8 cellular contexts compared by ENCODE assay signal in genomic region chr12:22334696-22335290, GRCh38. TPM values are rescaled to one million over a fixed set of nuclear protein-coding genes. Genes with fewer than 3 reads are reported as not detected.
DNase-seq lines count a peak whose midpoint lies in the region; ATAC-seq and TF ChIP-seq lines count a peak whose summit lies in the region.

Gene ST8SIA1 (minus strand): TSS chr12:22334707. CDS start chr12:22334232, 475 bp downstream.

- H3K9me2 ChIP-seq in GM23248 (ENCODE audit: insufficient read depth): no peaks in the 10 kb centered on the region

- TF ChIP-seq CTCF in Calu3 (IDR thresholded peaks at IDR 0.05; ENCODE audit: unreplicated experiment) (no peak), fibroblast of lung (conservative IDR thresholded peaks at IDR 0.05 in 1 of 2, IDR thresholded peaks at IDR 0.05 in 1 of 2; ENCODE audit: low read depth in 1 of 2, low read length in 2 of 2) (no peak), nephron progenitor cell (IDR thresholded peaks at IDR 0.05) (no peak), tibial artery (IDR thresholded peaks at IDR 0.05) (no peak)

- H2AFZ ChIP-seq in GM23248: peak within 1 kb of the TSS; percentile 78
- peak within 1 kb of the TSS; percentile 78 for H2AFZ ChIP-seq in fibroblast of lung (ENCODE audit: low read length)

- H3K4me1 ChIP-seq in GM23248 (ENCODE audit: insufficient read depth): no peaks in the 10 kb centered on the region
- peaks cover 4% of the 10 kb centered on the region for H3K4me1 ChIP-seq in fibroblast of lung (ENCODE audit: control insufficient read depth, extremely low read depth, insufficient read depth, low read length)
- peaks cover 0 to 17% (median 5%) of the 10 kb centered on the region in 4 donors for H3K4me1 ChIP-seq in tibial artery

- H3K79me2 ChIP-seq in GM23248 (ENCODE audit: insufficient read depth): no peaks in the 10 kb centered on the region
- no peaks in the 10 kb centered on the region for H3K79me2 ChIP-seq in fibroblast of lung (ENCODE audit: control insufficient read depth, insufficient read depth, low read length)

- H3K27me3 Mint-ChIP-seq in Calu3 (ENCODE audit: unreplicated experiment) (peaks cover 11% of the 10 kb centered on the region), nephron progenitor cell (ENCODE audit: low read depth, poor library complexity) (peaks cover 31% of the 10 kb centered on the region)

- H3K4me3 Mint-ChIP-seq in Calu3 (ENCODE audit: low read depth, unreplicated experiment) (peak within 1 kb of the TSS; percentile 74), nephron progenitor cell (peak within 1 kb of the TSS; percentile 91)

- intact Hi-C loops in Calu3 (cut with micrococcal nuclease; ENCODE audit: unreplicated experiment) (loop anchor here (5.0 kb wide), 1 partner anchor 113 kb away; no protein-coding TSS in a partner anchor), tibial artery (cut with DNase I; ENCODE audit: low total_unique reads) (loop anchor here (1.0 to 10.0 kb wide), 4 partner anchors 52 to 252 kb away; no protein-coding TSS in a partner anchor)

- H3F3A ChIP-seq in GM23248 (ENCODE audit: insufficient read depth): peaks cover 4% of the 10 kb centered on the region; the same call in 1 of the 2 replicates

- H3K27me3 ChIP-seq in GM23248 (replicated peaks; ENCODE audit: insufficient read depth) (peaks cover 78% of the 10 kb centered on the region), fibroblast of lung (ENCODE audit: control insufficient read depth, insufficient read depth, low read length) (peaks cover 13% of the 10 kb centered on the region), tibial artery (no peaks in the 10 kb centered on the region)

- H4K20me1 ChIP-seq in GM23248 (ENCODE audit: insufficient read depth) (no peaks in the 10 kb centered on the region), fibroblast of lung (ENCODE audit: control insufficient read depth, extremely low read depth, insufficient read depth, low read length) (no peaks in the 10 kb centered on the region)

- no TSS peak for BruUV-seq in Calu3 (replicated peaks; lab: Mats Ljungman, UMichigan)

- CTCF ChIA-PET in Calu3 (lab: Charles Lee): interaction anchor here (1.2 kb wide), 1 partner anchor 233 kb away, joined by 3 read pairs; no protein-coding TSS in a partner anchor

- H3K4me3 ChIP-seq in GM23248 (peak within 1 kb of the TSS; percentile 70), fibroblast of lung (replicated peaks in 1 of 4; ENCODE audit: control extremely low read depth in 1 of 4, insufficient read depth in 1 of 4, low read depth in 3 of 4, low read length in 4 of 4) (peak within 1 kb of the TSS; percentile 51 to 79 (median 70)), tibial artery (peak within 1 kb of the TSS; percentile 60 to 65)

- 1% methylated on average over 21 to 49 of the region's 50 CpGs for WGBS in GM23248 (ENCODE audit: low coverage in 1 of 2, low lambda C conversion rate in 2 of 2, missing lambda C conversion rate in 2 of 2), 2 experiments

- in situ Hi-C loops in GM23248 (cut with MboI): loop anchor here (10.0 kb wide), 1 partner anchor 240 kb away; no protein-coding TSS in a partner anchor

- H3K27ac Mint-ChIP-seq in Calu3 (ENCODE audit: unreplicated experiment): no peak within 1 kb of the TSS
- peak within 1 kb of the TSS; percentile 95 for H3K27ac Mint-ChIP-seq in nephron progenitor cell

- H3K9ac ChIP-seq in GM23248: 0 out of 2 replicates have a peak within 1 kb of the TSS, but pooled peaks have one; percentile 11
- no peak within 1 kb of the TSS for H3K9ac ChIP-seq in fibroblast of lung (ENCODE audit: insufficient read depth, low read length)

- no peak within 1 kb of the TSS for H3K27ac ChIP-seq in GM23248
- no peak within 1 kb of the TSS for H3K27ac ChIP-seq in fibroblast of lung (ENCODE audit: insufficient read depth, low read length)
- H3K27ac ChIP-seq in tibial artery: peak within 1 kb of the TSS; percentile 17 to 61

- H3K9me3 Mint-ChIP-seq in Calu3 (ENCODE audit: low read depth, unreplicated experiment) (no peaks in the 10 kb centered on the region), nephron progenitor cell (no peaks in the 10 kb centered on the region)

- H3K4me1 Mint-ChIP-seq in Calu3 (ENCODE audit: low read depth, unreplicated experiment) (no peaks in the 10 kb centered on the region), nephron progenitor cell (peaks cover 38% of the 10 kb centered on the region)

- DNase-seq in Calu3 (no peak), GM23248 (peak; percentile 44), NCI-H82 (lab: John Stamatoyannopoulos, UW) (peak; percentile 75), fibroblast of lung (ENCODE audit: low read depth in 2 of 2) (peak in 1 of 2 donors; percentile 38), nephron progenitor cell (peak; percentile 66), tibial artery (peak; percentile 28 to 71)
- peak; percentile 66 to 69 for DNase-seq in activated T-cell treated with anti-CD3 and anti-CD28 coated beads, Interleukin-2, amount 50 U/mL, for 48 hours

- ATAC-seq in GM21526 (IDR thresholded peaks at IDR 0.05; ENCODE audit: low FRiP score, unreplicated experiment): no peak

- H3K4me2 ChIP-seq in GM23248 (ENCODE audit: unreplicated experiment) (peak within 1 kb of the TSS; percentile 96), fibroblast of lung (ENCODE audit: extremely low read depth, insufficient read depth, low read length) (peak within 1 kb of the TSS; percentile 88)

- H3K36me3 ChIP-seq in GM23248 (ENCODE audit: low read depth) (no peaks in the 10 kb centered on the region), fibroblast of lung (ENCODE audit: control insufficient read depth, insufficient read depth, low read length) (no peaks in the 10 kb centered on the region), tibial artery (no peaks in the 10 kb centered on the region)

- no peaks in the 10 kb centered on the region for H3K9me3 ChIP-seq in GM23248 (ENCODE audit: low read depth)
- no peaks in the 10 kb centered on the region for H3K9me3 ChIP-seq in fibroblast of lung (ENCODE audit: control insufficient read depth, insufficient read depth, low read depth, low read length)
- no peaks in the 10 kb centered on the region for H3K9me3 ChIP-seq in tibial artery

- H3K36me3 Mint-ChIP-seq in Calu3 (ENCODE audit: insufficient read depth, unreplicated experiment) (peaks cover 7% of the 10 kb centered on the region), nephron progenitor cell (ENCODE audit: low read depth) (peaks cover 4% of the 10 kb centered on the region)

RNA-seq across cellular contexts. Expression of gene ST8SIA1, which starts in this region (rescaled TPM):
- total RNA-seq in Calu3 (2022): not detected in 2 replicates
- not detected in 2 replicates for total RNA-seq in GM23248 (2014; rRNA removed; shearing (Covaris generic))
- polyA plus RNA-seq in GM23248 (2016; fragmentation: Nextera tagmentation; extraction: Ambion mirVana): 0.15 TPM in 1 of 2 replicates, not detected in the other
- total RNA-seq in fibroblast of lung: 5.9 and 23.9 TPM in 2 replicates
- polyA plus RNA-seq in fibroblast of lung: 0.45 and 3.5 TPM in 2 replicates
- 0.68 and 2.5 TPM in 2 replicates for polyA plus RNA-seq in fibroblast of lung (2012)
- polyA minus RNA-seq in fibroblast of lung (ENCODE audit: low replicate concordance): 6.6 TPM in 1 of 2 replicates, not detected in the other

Comparison
In these comparisons a context has a peak if more than half of its experiments do, and no peak if none do; other contexts are left out.
1. Peak in DNase-seq, H3K4me3 ChIP-seq, H3K9ac ChIP-seq and H3K4me2 ChIP-seq in GM23248; RNA of the gene not detected or under 1 TPM.
2. H3K27ac ChIP-seq: peak in tibial artery (2 of 2); none in GM23248 (single experiment) and fibroblast of lung (single experiment).
3. Peak in every context shown above with its lines, with median percentiles within 50 percentile points of each other: H3K4me3 ChIP-seq.